Comparison of ENCODE assay signal across 9 cellular contexts in genomic region chr2:188524519-188525113, GRCh38.
DNase-seq lines count a peak whose midpoint lies in the region; ATAC-seq, FAIRE-seq and TF ChIP-seq lines count a peak whose summit lies in the region.
"Had no signal": no experiment of that assay in that cellular context is flagged by ENCODE, and none has a peak within 500 bp of the region (broad histone marks: within the 10 kb centered on the region; RNA-seq: fewer than 3 reads in every experiment).

No MANE protein-coding gene starts in this region.

- no peaks in the 10 kb centered on the region for H3K9me3 Mint-ChIP-seq in CD8-positive, alpha-beta T cell

- no peaks in the 10 kb centered on the region for H3K4me1 ChIP-seq in CD8-positive, alpha-beta T cell (ENCODE audit: insufficient read depth, low read length)
- H3K4me1 ChIP-seq in stomach: peaks cover 0 to 48% (median 23%) of the 10 kb centered on the region in 4 donors

- no peak overlapping the region for H3K4me3 Mint-ChIP-seq in CD8-positive, alpha-beta T cell

- no peak for TF ChIP-seq POLR2A in stomach (IDR thresholded peaks at IDR 0.05)

- H3K27me3 ChIP-seq in CD8-positive, alpha-beta T cell (ENCODE audit: insufficient read depth, low read length): no peaks in the 10 kb centered on the region
- no peaks in the 10 kb centered on the region for H3K27me3 ChIP-seq in stomach

- no peaks in the 10 kb centered on the region for H3K4me1 Mint-ChIP-seq in CD8-positive, alpha-beta T cell (ENCODE audit: low read depth)

- TF ChIP-seq EP300 in stomach (IDR thresholded peaks at IDR 0.05): no peak

- H3K27me3 Mint-ChIP-seq in CD8-positive, alpha-beta T cell (ENCODE audit: low read depth): no peaks in the 10 kb centered on the region

- intact Hi-C loops in CD8-positive, alpha-beta T cell (cut with DNase I, micrococcal nuclease): loop anchor here (2.0 to 10.0 kb wide), 3 partner anchors 570 to 888 kb away; no protein-coding TSS in a partner anchor
- intact Hi-C loops in stomach (cut with DNase I; ENCODE audit: low total_unique reads): loop anchor here (10.0 kb wide), 1 partner anchor 460 kb away; no protein-coding TSS in a partner anchor

- POLR2A ChIA-PET in CD8-positive, alpha-beta T cell (lab: Charles Lee): no interaction called here

- DNase-seq in CD8-positive, alpha-beta T cell: no peak
- DNase-seq in NCI-H446 (lab: John Stamatoyannopoulos, UW) (peak; percentile 43 to 74), astrocyte of the cerebellum (ENCODE audit: low read depth) (peak; percentile 46), stomach (peak; percentile 27)

- in situ Hi-C loops in astrocyte of the cerebellum (cut with HindIII; ENCODE audit: low sequenced_read_pairs): loop anchor here (25.0 kb wide), 1 partner anchor 937 kb away; no protein-coding TSS in a partner anchor

- CTCF ChIA-PET in CD8-positive, alpha-beta T cell (lab: Charles Lee): interaction anchor here (0.7 to 1.2 kb wide), 3 partner anchors 9 to 889 kb away, joined by 3 to 6 read pairs (median 3); no protein-coding TSS in a partner anchor

- H3K36me3 ChIP-seq in CD8-positive, alpha-beta T cell (ENCODE audit: insufficient read depth, low read length): no peaks in the 10 kb centered on the region
- no peaks in the 10 kb centered on the region for H3K36me3 ChIP-seq in stomach

- 0 to 4% (median 3%) methylated on average over 2 of the region's 2 CpGs for WGBS in stomach, 5 donors

- H3K36me3 Mint-ChIP-seq in CD8-positive, alpha-beta T cell: no peaks in the 10 kb centered on the region

- H3K27ac Mint-ChIP-seq in CD8-positive, alpha-beta T cell: no peak overlapping the region

- H3K4me3 ChIP-seq in CD8-positive, alpha-beta T cell (ENCODE audit: low read depth, low read length): no peak overlapping the region
- H3K4me3 ChIP-seq in astrocyte of the cerebellum (ENCODE audit: low read depth, low read length): no peak overlapping the region
- no peak overlapping the region for H3K4me3 ChIP-seq in stomach
- H3K4me3 ChIP-seq: skin epidermis had no signal

- peak; percentile 98 for FAIRE-seq in islet of Langerhans (lab: Jason Lieb, UNC)

- no peaks in the 10 kb centered on the region for H3K9me3 ChIP-seq in CD8-positive, alpha-beta T cell (ENCODE audit: low read length)
- no peaks in the 10 kb centered on the region for H3K9me3 ChIP-seq in stomach

- peak; percentile 48 for ATAC-seq in CD8-positive, alpha-beta T cell
- ATAC-seq in GM18508 (IDR thresholded peaks at IDR 0.05; ENCODE audit: insufficient read depth, unreplicated experiment) (peak; percentile 63), HG03066 (IDR thresholded peaks at IDR 0.05; ENCODE audit: low read depth, unreplicated experiment) (peak; percentile 85), GM19324 (IDR thresholded peaks at IDR 0.05; ENCODE audit: low FRiP score, unreplicated experiment) (no peak)

- peak; percentile 63 for TF ChIP-seq CTCF in CD8-positive, alpha-beta T cell (IDR thresholded peaks at IDR 0.05)
- TF ChIP-seq CTCF in astrocyte of the cerebellum (IDR thresholded peaks at IDR 0.05; ENCODE audit: low read depth, low read length, missing control alignments): peak; percentile 65
- TF ChIP-seq CTCF in stomach (IDR thresholded peaks at IDR 0.05): peak in 5 of 7 experiments; percentile 33 to 85 (median 68)

- H3K27ac ChIP-seq in CD8-positive, alpha-beta T cell (ENCODE audit: low read depth, low read length): no peak overlapping the region
- no peak overlapping the region for H3K27ac ChIP-seq in stomach

Comparison
In these comparisons a context has a peak if more than half of its experiments do, and no peak if none do; other contexts are left out.
1. DNase-seq: peak in NCI-H446 (2 of 2), astrocyte of the cerebellum (single experiment) and stomach (single experiment); none in CD8-positive, alpha-beta T cell (0 of 7).
2. Peak in every context shown above with its lines, with median percentiles within 50 percentile points of each other: CTCF ChIP-seq.